1 cellular context compared by ENCODE assay signal in the genomic region with DNA sequence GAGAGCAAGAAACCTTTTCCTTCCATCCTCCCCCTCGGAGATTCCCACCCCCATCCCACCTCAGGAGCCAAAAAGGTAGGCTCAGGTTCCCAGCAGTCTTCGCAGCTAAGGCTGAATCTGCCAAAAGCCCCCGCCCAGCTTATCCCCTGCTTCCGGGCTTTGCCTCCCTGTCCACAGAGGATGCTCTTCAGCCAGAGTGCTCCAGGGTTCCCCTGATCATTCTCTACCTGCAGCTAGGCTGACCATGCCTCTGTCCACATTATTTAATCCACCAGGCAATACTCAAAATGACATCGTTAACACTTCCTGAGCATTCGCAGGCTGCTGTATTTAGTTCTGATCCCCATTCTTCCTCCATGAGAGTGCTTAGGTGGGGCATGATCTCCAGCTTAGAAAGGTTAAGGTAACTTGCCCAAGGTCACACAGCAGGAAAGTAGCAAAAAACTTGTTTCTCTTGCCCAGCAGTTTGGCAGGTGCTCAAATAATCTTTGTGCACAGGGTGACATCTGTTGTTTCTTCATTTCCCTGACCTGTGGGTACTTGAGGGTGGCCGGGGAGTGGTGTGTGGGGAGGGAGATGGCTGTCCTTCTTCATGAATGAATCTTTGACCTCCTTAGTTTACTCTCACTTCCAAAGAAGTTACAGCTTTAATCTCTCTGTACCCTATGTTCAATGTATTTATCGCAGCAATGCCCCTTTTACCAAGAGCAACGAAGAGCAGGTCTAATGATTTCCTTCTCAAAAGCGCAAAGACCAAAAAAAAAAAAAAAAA.
TF ChIP-seq lines count a peak whose summit lies in the region.

No MANE protein-coding gene starts in this region.

TF ChIP-seq in GM23338, 12 proteins besides CTCF, POLR2A, EP300 and RAD21 (continued from another document):
- TF ChIP-seq, protein P1, sequence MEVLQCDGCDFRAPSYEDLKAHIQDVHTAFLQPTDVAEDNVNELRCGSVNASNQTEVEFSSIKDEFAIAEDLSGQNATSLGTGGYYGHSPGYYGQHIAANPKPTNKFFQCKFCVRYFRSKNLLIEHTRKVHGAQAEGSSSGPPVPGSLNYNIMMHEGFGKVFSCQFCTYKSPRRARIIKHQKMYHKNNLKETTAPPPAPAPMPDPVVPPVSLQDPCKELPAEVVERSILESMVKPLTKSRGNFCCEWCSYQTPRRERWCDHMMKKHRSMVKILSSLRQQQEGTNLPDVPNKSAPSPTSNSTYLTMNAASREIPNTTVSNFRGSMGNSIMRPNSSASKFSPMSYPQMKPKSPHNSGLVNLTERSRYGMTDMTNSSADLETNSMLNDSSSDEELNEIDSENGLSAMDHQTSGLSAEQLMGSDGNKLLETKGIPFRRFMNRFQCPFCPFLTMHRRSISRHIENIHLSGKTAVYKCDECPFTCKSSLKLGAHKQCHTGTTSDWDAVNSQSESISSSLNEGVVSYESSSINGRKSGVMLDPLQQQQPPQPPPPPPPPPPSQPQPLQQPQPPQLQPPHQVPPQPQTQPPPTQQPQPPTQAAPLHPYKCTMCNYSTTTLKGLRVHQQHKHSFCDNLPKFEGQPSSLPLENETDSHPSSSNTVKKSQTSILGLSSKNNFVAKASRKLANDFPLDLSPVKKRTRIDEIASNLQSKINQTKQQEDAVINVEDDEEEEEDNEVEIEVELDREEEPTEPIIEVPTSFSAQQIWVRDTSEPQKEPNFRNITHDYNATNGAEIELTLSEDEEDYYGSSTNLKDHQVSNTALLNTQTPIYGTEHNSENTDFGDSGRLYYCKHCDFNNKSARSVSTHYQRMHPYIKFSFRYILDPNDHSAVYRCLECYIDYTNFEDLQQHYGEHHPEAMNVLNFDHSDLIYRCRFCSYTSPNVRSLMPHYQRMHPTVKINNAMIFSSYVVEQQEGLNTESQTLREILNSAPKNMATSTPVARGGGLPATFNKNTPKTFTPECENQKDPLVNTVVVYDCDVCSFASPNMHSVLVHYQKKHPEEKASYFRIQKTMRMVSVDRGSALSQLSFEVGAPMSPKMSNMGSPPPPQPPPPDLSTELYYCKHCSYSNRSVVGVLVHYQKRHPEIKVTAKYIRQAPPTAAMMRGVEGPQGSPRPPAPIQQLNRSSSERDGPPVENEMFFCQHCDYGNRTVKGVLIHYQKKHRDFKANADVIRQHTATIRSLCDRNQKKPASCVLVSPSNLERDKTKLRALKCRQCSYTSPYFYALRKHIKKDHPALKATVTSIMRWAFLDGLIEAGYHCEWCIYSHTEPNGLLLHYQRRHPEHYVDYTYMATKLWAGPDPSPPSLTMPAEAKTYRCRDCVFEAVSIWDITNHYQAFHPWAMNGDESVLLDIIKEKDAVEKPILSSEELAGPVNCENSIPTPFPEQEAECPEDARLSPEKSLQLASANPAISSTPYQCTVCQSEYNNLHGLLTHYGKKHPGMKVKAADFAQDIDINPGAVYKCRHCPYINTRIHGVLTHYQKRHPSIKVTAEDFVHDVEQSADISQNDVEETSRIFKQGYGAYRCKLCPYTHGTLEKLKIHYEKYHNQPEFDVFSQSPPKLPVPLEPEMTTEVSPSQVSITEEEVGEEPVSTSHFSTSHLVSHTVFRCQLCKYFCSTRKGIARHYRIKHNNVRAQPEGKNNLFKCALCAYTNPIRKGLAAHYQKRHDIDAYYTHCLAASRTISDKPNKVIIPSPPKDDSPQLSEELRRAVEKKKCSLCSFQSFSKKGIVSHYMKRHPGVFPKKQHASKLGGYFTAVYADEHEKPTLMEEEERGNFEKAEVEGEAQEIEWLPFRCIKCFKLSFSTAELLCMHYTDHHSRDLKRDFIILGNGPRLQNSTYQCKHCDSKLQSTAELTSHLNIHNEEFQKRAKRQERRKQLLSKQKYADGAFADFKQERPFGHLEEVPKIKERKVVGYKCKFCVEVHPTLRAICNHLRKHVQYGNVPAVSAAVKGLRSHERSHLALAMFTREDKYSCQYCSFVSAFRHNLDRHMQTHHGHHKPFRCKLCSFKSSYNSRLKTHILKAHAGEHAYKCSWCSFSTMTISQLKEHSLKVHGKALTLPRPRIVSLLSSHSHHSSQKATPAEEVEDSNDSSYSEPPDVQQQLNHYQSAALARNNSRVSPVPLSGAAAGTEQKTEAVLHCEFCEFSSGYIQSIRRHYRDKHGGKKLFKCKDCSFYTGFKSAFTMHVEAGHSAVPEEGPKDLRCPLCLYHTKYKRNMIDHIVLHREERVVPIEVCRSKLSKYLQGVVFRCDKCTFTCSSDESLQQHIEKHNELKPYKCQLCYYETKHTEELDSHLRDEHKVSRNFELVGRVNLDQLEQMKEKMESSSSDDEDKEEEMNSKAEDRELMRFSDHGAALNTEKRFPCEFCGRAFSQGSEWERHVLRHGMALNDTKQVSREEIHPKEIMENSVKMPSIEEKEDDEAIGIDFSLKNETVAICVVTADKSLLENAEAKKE (CRISPR knock-in tag; IDR thresholded peaks at IDR 0.05), result no peak
- TF ChIP-seq STAT1 (IDR thresholded peaks at IDR 0.05; ENCODE audit: unreplicated experiment) (no peak), EZH2 (IDR thresholded peaks at IDR 0.05; ENCODE audit: low read depth, unreplicated experiment) (no peak), POLR2AphosphoS5 (IDR thresholded peaks at IDR 0.05; ENCODE audit: low read depth) (no peak)
- TF ChIP-seq, protein P2, sequence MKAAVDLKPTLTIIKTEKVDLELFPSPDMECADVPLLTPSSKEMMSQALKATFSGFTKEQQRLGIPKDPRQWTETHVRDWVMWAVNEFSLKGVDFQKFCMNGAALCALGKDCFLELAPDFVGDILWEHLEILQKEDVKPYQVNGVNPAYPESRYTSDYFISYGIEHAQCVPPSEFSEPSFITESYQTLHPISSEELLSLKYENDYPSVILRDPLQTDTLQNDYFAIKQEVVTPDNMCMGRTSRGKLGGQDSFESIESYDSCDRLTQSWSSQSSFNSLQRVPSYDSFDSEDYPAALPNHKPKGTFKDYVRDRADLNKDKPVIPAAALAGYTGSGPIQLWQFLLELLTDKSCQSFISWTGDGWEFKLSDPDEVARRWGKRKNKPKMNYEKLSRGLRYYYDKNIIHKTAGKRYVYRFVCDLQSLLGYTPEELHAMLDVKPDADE (IDR thresholded peaks at IDR 0.05), result no peak
- TF ChIP-seq, protein P3, sequence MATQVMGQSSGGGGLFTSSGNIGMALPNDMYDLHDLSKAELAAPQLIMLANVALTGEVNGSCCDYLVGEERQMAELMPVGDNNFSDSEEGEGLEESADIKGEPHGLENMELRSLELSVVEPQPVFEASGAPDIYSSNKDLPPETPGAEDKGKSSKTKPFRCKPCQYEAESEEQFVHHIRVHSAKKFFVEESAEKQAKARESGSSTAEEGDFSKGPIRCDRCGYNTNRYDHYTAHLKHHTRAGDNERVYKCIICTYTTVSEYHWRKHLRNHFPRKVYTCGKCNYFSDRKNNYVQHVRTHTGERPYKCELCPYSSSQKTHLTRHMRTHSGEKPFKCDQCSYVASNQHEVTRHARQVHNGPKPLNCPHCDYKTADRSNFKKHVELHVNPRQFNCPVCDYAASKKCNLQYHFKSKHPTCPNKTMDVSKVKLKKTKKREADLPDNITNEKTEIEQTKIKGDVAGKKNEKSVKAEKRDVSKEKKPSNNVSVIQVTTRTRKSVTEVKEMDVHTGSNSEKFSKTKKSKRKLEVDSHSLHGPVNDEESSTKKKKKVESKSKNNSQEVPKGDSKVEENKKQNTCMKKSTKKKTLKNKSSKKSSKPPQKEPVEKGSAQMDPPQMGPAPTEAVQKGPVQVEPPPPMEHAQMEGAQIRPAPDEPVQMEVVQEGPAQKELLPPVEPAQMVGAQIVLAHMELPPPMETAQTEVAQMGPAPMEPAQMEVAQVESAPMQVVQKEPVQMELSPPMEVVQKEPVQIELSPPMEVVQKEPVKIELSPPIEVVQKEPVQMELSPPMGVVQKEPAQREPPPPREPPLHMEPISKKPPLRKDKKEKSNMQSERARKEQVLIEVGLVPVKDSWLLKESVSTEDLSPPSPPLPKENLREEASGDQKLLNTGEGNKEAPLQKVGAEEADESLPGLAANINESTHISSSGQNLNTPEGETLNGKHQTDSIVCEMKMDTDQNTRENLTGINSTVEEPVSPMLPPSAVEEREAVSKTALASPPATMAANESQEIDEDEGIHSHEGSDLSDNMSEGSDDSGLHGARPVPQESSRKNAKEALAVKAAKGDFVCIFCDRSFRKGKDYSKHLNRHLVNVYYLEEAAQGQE (IDR thresholded peaks at IDR 0.05; ENCODE audit: unreplicated experiment), result no peak
